8 cellular contexts compared by ENCODE assay signal in genomic region chr10:43204943-43205671, GRCh38.
DNase-seq lines count a peak whose midpoint lies in the region; ATAC-seq, FAIRE-seq and TF ChIP-seq lines count a peak whose summit lies in the region.

No MANE protein-coding gene starts in this region.

- H3K4me2 ChIP-seq in OCI-LY1 (ENCODE audit: low read length) = no peak overlapping the region

- H3K36me3 Mint-ChIP-seq in activated T-helper 17 cell treated with anti-CD3 and anti-CD28 coated beads, Interleukin-2, amount 50 U/mL, for 72 hours (ENCODE audit: low read depth) = no peaks in the 10 kb centered on the region
- H3K36me3 Mint-ChIP-seq in progenitor cell of endocrine pancreas (ENCODE audit: insufficient read depth) = no peaks in the 10 kb centered on the region

- no peak for TF ChIP-seq EP300 in gastroesophageal sphincter (IDR thresholded peaks at IDR 0.05)

- H3K79me2 ChIP-seq in OCI-LY1 (ENCODE audit: insufficient read depth, low read length) = no peaks in the 10 kb centered on the region

- H3K9me3 ChIP-seq in OCI-LY1 (ENCODE audit: low read length) (no peaks in the 10 kb centered on the region), gastroesophageal sphincter (no peaks in the 10 kb centered on the region)

- no peak overlapping the region for H3K4me3 ChIP-seq in OCI-LY1 (ENCODE audit: low read depth, low read length, poor library complexity, severe bottlenecking)
- no peak overlapping the region for H3K4me3 ChIP-seq in gastroesophageal sphincter

- DNase-seq in COR-L47 (lab: John Stamatoyannopoulos, UW) (peak; percentile 40), GM19239 (ENCODE audit: insufficient read length, low spot score) (peak; percentile 74), progenitor cell of endocrine pancreas (ENCODE audit: low spot score, unreplicated experiment) (peak; percentile 41), NCI-H1105 treated with DMSO at 0.1 percent for 48 hours (lab: John Stamatoyannopoulos, UW) (no peak)

- H3K9me3 Mint-ChIP-seq in activated T-helper 17 cell treated with anti-CD3 and anti-CD28 coated beads, Interleukin-2, amount 50 U/mL, for 72 hours = no peaks in the 10 kb centered on the region
- no peaks in the 10 kb centered on the region for H3K9me3 Mint-ChIP-seq in progenitor cell of endocrine pancreas (ENCODE audit: low read depth)

- no peak overlapping the region for H3K27ac ChIP-seq in OCI-LY1 (ENCODE audit: low read depth, low read length, poor library complexity, severe bottlenecking)
- no peak overlapping the region for H3K27ac ChIP-seq in gastroesophageal sphincter

- H2AFZ ChIP-seq in OCI-LY1 (ENCODE audit: low read length) = no peak overlapping the region

- no peaks in the 10 kb centered on the region for H3K27me3 Mint-ChIP-seq in activated T-helper 17 cell treated with anti-CD3 and anti-CD28 coated beads, Interleukin-2, amount 50 U/mL, for 72 hours
- peaks cover 3% of the 10 kb centered on the region for H3K27me3 Mint-ChIP-seq in progenitor cell of endocrine pancreas

- H3K27me3 ChIP-seq in OCI-LY1 (ENCODE audit: insufficient read depth, low read length) = no peaks in the 10 kb centered on the region
- H3K27me3 ChIP-seq in gastroesophageal sphincter = peaks cover 18% of the 10 kb centered on the region

- TF ChIP-seq CTCF in OCI-LY1 (IDR thresholded peaks at IDR 0.05; ENCODE audit: low read length) (peak; percentile 95), gastroesophageal sphincter (IDR thresholded peaks at IDR 0.05) (peak in 2 of 4 experiments; percentile 44 to 72), progenitor cell of endocrine pancreas (IDR thresholded peaks at IDR 0.05; ENCODE audit: unreplicated experiment) (peak; percentile 82)

- TF ChIP-seq POLR2A in gastroesophageal sphincter (IDR thresholded peaks at IDR 0.05) = no peak

- WGBS in gastroesophageal sphincter (ENCODE audit: low coverage in 1 of 2), 2 donors = 23% methylated on average over 4 of the region's 11 CpGs; no CpG with 5 or more reads in 1 of the 2 donors

- no peaks in the 10 kb centered on the region for H3K4me1 ChIP-seq in OCI-LY1 (ENCODE audit: insufficient read depth, low read length, severe bottlenecking)
- H3K4me1 ChIP-seq in gastroesophageal sphincter = peaks cover 0 to 23% (median 2%) of the 10 kb centered on the region in 3 donors

- ATAC-seq in HG03175 (IDR thresholded peaks at IDR 0.05; ENCODE audit: unreplicated experiment) = peak; percentile 62
- peak; percentile 70 for ATAC-seq in activated T-helper 17 cell treated with anti-CD3 and anti-CD28 coated beads, Interleukin-2, amount 50 U/mL, for 72 hours (replicated peaks)
- ATAC-seq in gastroesophageal sphincter = peak; percentile 29

- no peak overlapping the region for H3K4me3 Mint-ChIP-seq in activated T-helper 17 cell treated with anti-CD3 and anti-CD28 coated beads, Interleukin-2, amount 50 U/mL, for 72 hours
- H3K4me3 Mint-ChIP-seq in progenitor cell of endocrine pancreas (ENCODE audit: low read depth) = no peak overlapping the region

- H3K9me2 ChIP-seq in OCI-LY1 (ENCODE audit: low read depth, low read length) = no peaks in the 10 kb centered on the region

- no peak overlapping the region for H3K9ac ChIP-seq in OCI-LY1 (ENCODE audit: low read length)

- no peaks in the 10 kb centered on the region for H4K20me1 ChIP-seq in OCI-LY1 (ENCODE audit: insufficient read depth, low read length)

- FAIRE-seq in GM19239 (lab: Jason Lieb, UNC) = peak; percentile 90

- H3K36me3 ChIP-seq in OCI-LY1 (ENCODE audit: insufficient read depth, low read length) = no peaks in the 10 kb centered on the region
- H3K36me3 ChIP-seq in gastroesophageal sphincter = no peaks in the 10 kb centered on the region

- no peaks in the 10 kb centered on the region for H3F3A ChIP-seq in OCI-LY1 (ENCODE audit: insufficient read depth, low read length)

- H3K27ac Mint-ChIP-seq in activated T-helper 17 cell treated with anti-CD3 and anti-CD28 coated beads, Interleukin-2, amount 50 U/mL, for 72 hours = no peak overlapping the region
- no peak overlapping the region for H3K27ac Mint-ChIP-seq in progenitor cell of endocrine pancreas

- H3K4me1 Mint-ChIP-seq in activated T-helper 17 cell treated with anti-CD3 and anti-CD28 coated beads, Interleukin-2, amount 50 U/mL, for 72 hours = no peaks in the 10 kb centered on the region
- peaks cover 2% of the 10 kb centered on the region for H3K4me1 Mint-ChIP-seq in progenitor cell of endocrine pancreas (ENCODE audit: low read depth)
